In the genomic region with DNA sequence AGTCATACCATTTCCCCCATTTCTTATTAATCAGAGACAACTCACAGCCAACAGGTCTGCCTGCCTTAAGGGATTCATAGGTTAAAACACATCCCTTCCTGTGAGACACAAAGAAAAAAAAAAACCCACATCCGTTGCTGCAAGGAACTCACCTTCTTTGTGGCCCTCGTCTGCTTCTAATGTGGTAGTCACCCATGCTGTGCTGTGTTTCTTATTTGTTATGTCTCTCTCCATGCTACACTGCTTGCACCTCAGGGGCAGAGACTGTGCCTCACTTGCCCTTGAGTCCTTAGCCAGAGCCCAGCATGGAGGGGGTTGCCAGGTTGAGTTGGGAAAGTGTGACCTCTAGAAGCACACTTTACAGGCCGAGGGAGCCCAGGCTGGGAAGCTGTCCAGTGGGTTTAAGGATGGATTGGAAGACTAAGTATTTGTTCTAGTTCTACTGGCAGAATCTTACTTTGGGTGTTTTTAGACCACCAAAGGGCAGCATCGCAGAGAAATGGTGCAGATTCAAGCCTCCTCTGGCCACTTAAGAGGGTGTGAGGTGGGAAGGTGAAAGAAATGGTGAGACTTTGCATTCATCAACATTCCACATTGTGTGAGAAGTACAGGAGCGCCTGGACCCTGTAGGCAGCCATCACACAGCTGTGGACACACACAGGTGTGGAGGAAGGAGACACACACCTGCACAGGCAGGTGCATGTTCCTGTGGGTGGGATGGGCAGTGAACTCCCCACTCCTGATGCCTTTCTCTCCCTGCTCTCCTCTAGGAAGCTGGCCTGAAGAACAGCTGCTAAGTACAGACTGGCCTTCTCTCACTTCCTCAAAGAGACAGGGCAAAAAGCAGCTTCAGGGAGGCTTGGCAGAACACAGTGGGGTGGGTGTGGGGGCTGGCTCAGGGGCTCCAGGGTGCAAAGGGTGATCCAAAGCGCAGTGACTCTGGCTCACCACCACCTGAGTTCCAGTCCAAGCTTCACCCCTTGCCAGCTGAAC, we compare ENCODE assay signal across 8 cellular contexts. TPM values are rescaled to one million over a fixed set of nuclear protein-coding genes. Genes with fewer than 3 reads are reported as not detected.
DNase-seq lines count a peak whose midpoint lies in the region; ATAC-seq, FAIRE-seq and TF ChIP-seq lines count a peak whose summit lies in the region.

No MANE protein-coding gene starts in this region.

- peak; percentile 83 for ATAC-seq in HG02623 (IDR thresholded peaks at IDR 0.05; ENCODE audit: unreplicated experiment)

- peaks cover 66% of the 10 kb centered on the region for H3K4me1 Mint-ChIP-seq in T-helper 2 cell treated with Interferon-gamma antibody and Interleukin-4, amounts not matched to agents 5 μg/mL and 100 μg/mL, for 36 hours (ENCODE audit: low read depth)
- no peaks in the 10 kb centered on the region for H3K4me1 Mint-ChIP-seq in osteocyte (ENCODE audit: unreplicated experiment)

- H3K27ac Mint-ChIP-seq in T-helper 2 cell treated with Interferon-gamma antibody and Interleukin-4, amounts not matched to agents 5 μg/mL and 100 μg/mL, for 36 hours = peak overlapping the region; percentile 96
- no peak overlapping the region for H3K27ac Mint-ChIP-seq in osteocyte (ENCODE audit: unreplicated experiment)

- peak; percentile 73 for FAIRE-seq in GM18507 (lab: Jason Lieb, UNC)

- H3K9me3 Mint-ChIP-seq in T-helper 2 cell treated with Interferon-gamma antibody and Interleukin-4, amounts not matched to agents 5 μg/mL and 100 μg/mL, for 36 hours = no peaks in the 10 kb centered on the region
- no peaks in the 10 kb centered on the region for H3K9me3 Mint-ChIP-seq in osteocyte (ENCODE audit: unreplicated experiment)

- H3K4me3 Mint-ChIP-seq in T-helper 2 cell treated with Interferon-gamma antibody and Interleukin-4, amounts not matched to agents 5 μg/mL and 100 μg/mL, for 36 hours = peak overlapping the region; percentile 84
- no peak overlapping the region for H3K4me3 Mint-ChIP-seq in osteocyte (ENCODE audit: unreplicated experiment)

- no peak for TF ChIP-seq CTCF in osteocyte (IDR thresholded peaks at IDR 0.05)

- H3K36me3 Mint-ChIP-seq in T-helper 2 cell treated with Interferon-gamma antibody and Interleukin-4, amounts not matched to agents 5 μg/mL and 100 μg/mL, for 36 hours (ENCODE audit: low read depth) = peaks cover 66% of the 10 kb centered on the region
- peaks cover 46% of the 10 kb centered on the region for H3K36me3 Mint-ChIP-seq in osteocyte (ENCODE audit: unreplicated experiment)

- H3K27ac ChIP-seq in layer of hippocampus (ENCODE audit: low read depth, low read length) = peak overlapping the region; percentile 48

- no peak for DNase-seq in GM18507 (ENCODE audit: extremely low spot score, insufficient read length, low read depth)
- peak; percentile 65 for DNase-seq in T-helper 2 cell treated with Interferon-gamma antibody and Interleukin-4, amounts not matched to agents 5 μg/mL and 100 μg/mL, for 36 hours (ENCODE audit: low spot score)
- no peak for DNase-seq in NCI-H345 (lab: John Stamatoyannopoulos, UW)
- no peak for DNase-seq in DMS153 treated with DMSO at 0.1 percent for 48 hours (lab: John Stamatoyannopoulos, UW; ENCODE audit: unreplicated experiment)
- no peak for DNase-seq in SHP77 (lab: John Stamatoyannopoulos, UW)
- no peak for DNase-seq in osteocyte (ENCODE audit: extremely low spot score, unreplicated experiment)

- H3K27me3 Mint-ChIP-seq in T-helper 2 cell treated with Interferon-gamma antibody and Interleukin-4, amounts not matched to agents 5 μg/mL and 100 μg/mL, for 36 hours (ENCODE audit: low read depth) = no peaks in the 10 kb centered on the region
- no peaks in the 10 kb centered on the region for H3K27me3 Mint-ChIP-seq in osteocyte (ENCODE audit: unreplicated experiment)

- H3K27me3 ChIP-seq in layer of hippocampus (ENCODE audit: control insufficient read depth, insufficient read depth, low read length) = no peaks in the 10 kb centered on the region

RNA-seq across cellular contexts. Expression of gene GLB1, which starts 48.8 kb away (rescaled TPM):
- 90.4 and 122 TPM in 2 replicates for total RNA-seq in osteocyte

RNA-seq across cellular contexts. Expression of gene TMPPE, which starts 48.8 kb away (rescaled TPM):
- 10.0 and 10.3 TPM in 2 replicates for total RNA-seq in osteocyte
